16 cellular contexts compared by ENCODE assay signal in the genomic region with DNA sequence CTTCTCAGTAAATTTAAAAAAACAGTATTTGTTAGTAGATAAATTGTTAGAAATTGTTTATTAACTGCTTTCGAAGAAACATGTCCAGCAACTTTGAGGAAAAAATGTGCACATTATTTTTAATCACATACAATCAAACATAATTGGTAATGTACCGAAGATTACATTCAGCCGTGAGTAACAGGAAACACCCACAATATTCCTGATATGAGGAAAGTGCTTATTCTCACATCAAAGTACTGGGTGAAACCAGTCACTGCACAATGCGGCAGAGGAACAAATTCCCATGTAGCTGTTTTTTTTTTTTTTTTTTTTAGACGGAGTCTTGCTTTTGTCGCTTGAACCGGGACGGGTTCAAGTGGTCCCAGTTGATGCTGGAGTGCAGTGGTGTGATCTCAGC. TPM values are rescaled to one million over a fixed set of nuclear protein-coding genes. Genes with fewer than 3 reads are reported as not detected.
A peak's percentile ranks its signal among the peaks of the same experiment; 100 is the strongest.
DNase-seq lines count a peak whose midpoint lies in the region; ATAC-seq and TF ChIP-seq lines count a peak whose summit lies in the region.
"Had no signal": no experiment of that assay in that cellular context is flagged by ENCODE, and none has a peak within 500 bp of the region (broad histone marks: within the 10 kb centered on the region; RNA-seq: fewer than 3 reads in every experiment).

No MANE protein-coding gene starts in this region.

- intact Hi-C loops in heart left ventricle (cut with DNase I), result no loop called here

- TF ChIP-seq POLR2A in heart left ventricle (IDR thresholded peaks at IDR 0.05), result no peak

- peak overlapping the region; percentile 37 for H3K27ac Mint-ChIP-seq in activated T-cell treated with anti-CD3 and anti-CD28 coated beads, Interleukin-2, amount 50 U/mL, for 24 hours
- no peak overlapping the region for H3K27ac Mint-ChIP-seq in activated T-helper 17 cell treated with anti-CD3 and anti-CD28 coated beads, Interleukin-2, amount 50 U/mL, for 72 hours
- peak overlapping the region; percentile 48 for H3K27ac Mint-ChIP-seq in stimulated activated effector memory CD8-positive, alpha-beta T cell treated with anti-CD3 and anti-CD28 coated beads, Interleukin-12 subunit alpha, Interleukin-12 subunit beta, amount 100 ng/mL, for 72 hours

- no peak overlapping the region for H3K27ac ChIP-seq in HEK293 (ENCODE audit: extremely low read depth, low read depth, low read length)
- no peak overlapping the region for H3K27ac ChIP-seq in heart left ventricle
- H3K27ac ChIP-seq: BLaER1 treated with 17β-estradiol and CSF1 and Interleukin-3, amounts not matched to agents 10 nM and 100 nM; GM23248 had no signal

- H3K4me1 Mint-ChIP-seq in activated T-cell treated with anti-CD3 and anti-CD28 coated beads, Interleukin-2, amount 50 U/mL, for 24 hours (ENCODE audit: low read depth), result peaks cover 52% of the 10 kb centered on the region
- peaks cover 25% of the 10 kb centered on the region for H3K4me1 Mint-ChIP-seq in activated T-helper 17 cell treated with anti-CD3 and anti-CD28 coated beads, Interleukin-2, amount 50 U/mL, for 72 hours
- peaks cover 39% of the 10 kb centered on the region for H3K4me1 Mint-ChIP-seq in stimulated activated effector memory CD8-positive, alpha-beta T cell treated with anti-CD3 and anti-CD28 coated beads, Interleukin-12 subunit alpha, Interleukin-12 subunit beta, amount 100 ng/mL, for 72 hours

- H3K4me1 ChIP-seq in HEK293 (ENCODE audit: control insufficient read depth, insufficient read depth, low read length) (no peaks in the 10 kb centered on the region), heart left ventricle (peaks cover 0 to 38% (median 15%) of the 10 kb centered on the region in 12 donors)

- H3K27me3 Mint-ChIP-seq in activated T-cell treated with anti-CD3 and anti-CD28 coated beads, Interleukin-2, amount 50 U/mL, for 24 hours, result no peaks in the 10 kb centered on the region
- H3K27me3 Mint-ChIP-seq in activated T-helper 17 cell treated with anti-CD3 and anti-CD28 coated beads, Interleukin-2, amount 50 U/mL, for 72 hours, result no peaks in the 10 kb centered on the region
- H3K27me3 Mint-ChIP-seq: CD4-positive, CD25-positive, alpha-beta regulatory T cell had no signal

- H3K9me3 ChIP-seq in HEK293 (ENCODE audit: control insufficient read depth, insufficient read depth, low read depth, low read length) (no peaks in the 10 kb centered on the region), heart left ventricle (no peaks in the 10 kb centered on the region)
- H3K9me3 ChIP-seq: BLaER1 treated with 17β-estradiol and CSF1 and Interleukin-3, amounts not matched to agents 10 nM and 100 nM had no signal

- CTCF ChIA-PET in HEK293 (lab: Yijun Ruan, JAX), result interaction anchor here (0.7 to 0.8 kb wide), 2 partner anchors 17 to 130 kb away, joined by 3 to 4 read pairs; no protein-coding TSS in a partner anchor

- 85 to 88% (median 88%) methylated on average over 8 of the region's 8 CpGs for WGBS in heart left ventricle, 4 donors

- peak; percentile 86 for ATAC-seq in activated T-helper 17 cell treated with anti-CD3 and anti-CD28 coated beads, Interleukin-2, amount 50 U/mL, for 72 hours (replicated peaks)
- peak; percentile 62 for ATAC-seq in stimulated activated effector memory CD8-positive, alpha-beta T cell treated with anti-CD3 and anti-CD28 coated beads, Interleukin-12 subunit alpha, Interleukin-12 subunit beta, amount 100 ng/mL, for 72 hours
- no peak for ATAC-seq in heart left ventricle
- ATAC-seq: HCT116, HepG2 had no signal

- H3K36me3 Mint-ChIP-seq in activated T-cell treated with anti-CD3 and anti-CD28 coated beads, Interleukin-2, amount 50 U/mL, for 24 hours (ENCODE audit: low read depth), result peaks cover 54% of the 10 kb centered on the region
- peaks cover 65% of the 10 kb centered on the region for H3K36me3 Mint-ChIP-seq in activated T-helper 17 cell treated with anti-CD3 and anti-CD28 coated beads, Interleukin-2, amount 50 U/mL, for 72 hours (ENCODE audit: low read depth)
- peaks cover 46% of the 10 kb centered on the region for H3K36me3 Mint-ChIP-seq in stimulated activated effector memory CD8-positive, alpha-beta T cell treated with anti-CD3 and anti-CD28 coated beads, Interleukin-12 subunit alpha, Interleukin-12 subunit beta, amount 100 ng/mL, for 72 hours

- DNase-seq in activated T-cell treated with anti-CD3 and anti-CD28 coated beads, Interleukin-2, amount 50 U/mL, for 24 hours, result no peak
- DNase-seq in activated T-cell treated with anti-CD3 and anti-CD28 coated beads, Interleukin-2, amount 50 U/mL, for 1 hour, result no peak
- DNase-seq in stimulated activated effector memory CD8-positive, alpha-beta T cell treated with anti-CD3 and anti-CD28 coated beads, Interleukin-12 subunit alpha, Interleukin-12 subunit beta, amount 100 ng/mL, for 72 hours (ENCODE audit: low spot score in 2 of 2), result no peak
- DNase-seq in amniotic stem cell (lab: John Stamatoyannopoulos, UW), result no peak
- DNase-seq in heart left ventricle, result no peak
- DNase-seq: ACHN; CD4-positive, CD25-positive, alpha-beta regulatory T cell; DMS53; GF-D8; GM23248 had no signal

- no peak overlapping the region for H3K4me3 Mint-ChIP-seq in activated T-cell treated with anti-CD3 and anti-CD28 coated beads, Interleukin-2, amount 50 U/mL, for 24 hours
- peak overlapping the region; percentile 53 for H3K4me3 Mint-ChIP-seq in activated T-helper 17 cell treated with anti-CD3 and anti-CD28 coated beads, Interleukin-2, amount 50 U/mL, for 72 hours
- no peak overlapping the region for H3K4me3 Mint-ChIP-seq in stimulated activated effector memory CD8-positive, alpha-beta T cell treated with anti-CD3 and anti-CD28 coated beads, Interleukin-12 subunit alpha, Interleukin-12 subunit beta, amount 100 ng/mL, for 72 hours
- H3K4me3 Mint-ChIP-seq: CD4-positive, CD25-positive, alpha-beta regulatory T cell had no signal

- H3K27me3 ChIP-seq in heart left ventricle, result no peaks in the 10 kb centered on the region
- H3K27me3 ChIP-seq: BLaER1 treated with 17β-estradiol and CSF1 and Interleukin-3, amounts not matched to agents 10 nM and 100 nM had no signal

- H3K4me3 ChIP-seq in HEK293 (ENCODE audit: low read depth, low read length) (no peak overlapping the region), heart left ventricle (no peak overlapping the region)
- H3K4me3 ChIP-seq: BLaER1 treated with 17β-estradiol and CSF1 and Interleukin-3, amounts not matched to agents 10 nM and 100 nM; GM23248 had no signal

- peaks cover 20 to 25% of the 10 kb centered on the region in 2 experiments; a peak in 2 of 3 replicates for H3K36me3 ChIP-seq in HEK293 (ENCODE audit: control insufficient read depth in 2 of 2, insufficient read depth in 1 of 2, low read length in 2 of 2)
- peaks cover 0 to 22% (median 4%) of the 10 kb centered on the region in 9 donors for H3K36me3 ChIP-seq in heart left ventricle

- no peak for TF ChIP-seq CTCF in HEK293 (tag by site-specific recombination; IDR thresholded peaks at IDR 0.05)
- TF ChIP-seq CTCF in heart left ventricle (IDR thresholded peaks at IDR 0.05), result no peak

- H3K9me3 Mint-ChIP-seq in activated T-cell treated with anti-CD3 and anti-CD28 coated beads, Interleukin-2, amount 50 U/mL, for 24 hours, result no peaks in the 10 kb centered on the region
- no peaks in the 10 kb centered on the region for H3K9me3 Mint-ChIP-seq in activated T-helper 17 cell treated with anti-CD3 and anti-CD28 coated beads, Interleukin-2, amount 50 U/mL, for 72 hours
- H3K9me3 Mint-ChIP-seq in stimulated activated effector memory CD8-positive, alpha-beta T cell treated with anti-CD3 and anti-CD28 coated beads, Interleukin-12 subunit alpha, Interleukin-12 subunit beta, amount 100 ng/mL, for 72 hours, result no peaks in the 10 kb centered on the region
- H3K9me3 Mint-ChIP-seq: CD4-positive, CD25-positive, alpha-beta regulatory T cell had no signal

- POLR2A ChIA-PET in HEK293 (lab: Yijun Ruan, JAX), result interaction anchor here (0.6 to 1.0 kb wide), 3 partner anchors 9 to 22 kb away, joined by 3 to 5 read pairs (median 3); no protein-coding TSS in a partner anchor

TF ChIP-seq in HEK293, 187 proteins besides CTCF, POLR2A, EP300 and RAD21 (continues in another document):
- TF ChIP-seq ZNF623 (tag by site-specific recombination; IDR thresholded peaks at IDR 0.05) (no peak), ZNF585B (tag by site-specific recombination; IDR thresholded peaks at IDR 0.05) (no peak), ZNF23 (tag by site-specific recombination; IDR thresholded peaks at IDR 0.05; ENCODE audit: borderline replicate concordance) (no peak), ZNF529 (tag by site-specific recombination; IDR thresholded peaks at IDR 0.05; ENCODE audit: insufficient replicate concordance) (no peak)
- TF ChIP-seq, protein P1, sequence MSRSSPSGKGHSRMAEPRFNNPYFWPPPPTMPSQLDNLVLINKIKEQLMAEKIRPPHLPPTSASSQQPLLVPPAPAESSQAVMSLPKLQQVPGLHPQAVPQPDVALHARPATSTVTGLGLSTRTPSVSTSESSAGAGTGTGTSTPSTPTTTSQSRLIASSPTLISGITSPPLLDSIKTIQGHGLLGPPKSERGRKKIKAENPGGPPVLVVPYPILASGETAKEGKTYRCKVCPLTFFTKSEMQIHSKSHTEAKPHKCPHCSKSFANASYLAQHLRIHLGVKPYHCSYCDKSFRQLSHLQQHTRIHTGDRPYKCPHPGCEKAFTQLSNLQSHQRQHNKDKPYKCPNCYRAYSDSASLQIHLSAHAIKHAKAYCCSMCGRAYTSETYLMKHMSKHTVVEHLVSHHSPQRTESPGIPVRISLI (tag by site-specific recombination; IDR thresholded peaks at IDR 0.05), result 0 out of 2 replicates have a peak, but pooled peaks have one; percentile 20
- TF ChIP-seq, protein P2, sequence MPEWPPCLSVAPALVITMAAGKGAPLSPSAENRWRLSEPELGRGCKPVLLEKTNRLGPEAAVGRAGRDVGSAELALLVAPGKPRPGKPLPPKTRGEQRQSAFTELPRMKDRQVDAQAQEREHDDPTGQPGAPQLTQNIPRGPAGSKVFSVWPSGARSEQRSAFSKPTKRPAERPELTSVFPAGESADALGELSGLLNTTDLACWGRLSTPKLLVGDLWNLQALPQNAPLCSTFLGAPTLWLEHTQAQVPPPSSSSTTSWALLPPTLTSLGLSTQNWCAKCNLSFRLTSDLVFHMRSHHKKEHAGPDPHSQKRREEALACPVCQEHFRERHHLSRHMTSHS (tag by site-specific recombination; IDR thresholded peaks at IDR 0.05), result no peak

RNA-seq across cellular contexts. Expression of a gene that starts 9.7 kb away (rescaled TPM):
- 10 to 100 TPM; 20.3 to 23.9 TPM for total RNA-seq in activated T-helper 17 cell treated with anti-CD3 and anti-CD28 coated beads, Interleukin-2, amount 50 U/mL, for 72 hours
- 10 to 100 TPM; 23.6 to 39.1 (median 28.4) TPM for total RNA-seq in heart left ventricle
- 10 to 100 TPM in 1 of 2 donors, 1 to 10 TPM in 1; 9.3 to 24.3 TPM for polyA plus RNA-seq in heart left ventricle

RNA-seq across cellular contexts. Expression of a gene that starts 46.6 kb away (rescaled TPM):
- total RNA-seq in activated T-helper 17 cell treated with anti-CD3 and anti-CD28 coated beads, Interleukin-2, amount 50 U/mL, for 72 hours, result under 1 TPM in 1 of 2 donors, not detected in 1; 0.15 TPM
- under 1 TPM in 2 of 9 donors, not detected in 7; 0.32 to 0.84 TPM for total RNA-seq in heart left ventricle
- under 1 TPM in 1 of 2 donors, not detected in 1; 0.06 TPM for polyA plus RNA-seq in heart left ventricle
- total RNA-seq: A172; CD4-positive, CD25-positive, alpha-beta regulatory T cell; GM23248 had no signal
- polyA plus RNA-seq: CD4-positive, CD25-positive, alpha-beta regulatory T cell; GM23248 had no signal

Comparison
In these comparisons a context has a peak if more than half of its experiments do, and no peak if none do; other contexts are left out.
1. ATAC-seq: peak in activated T-helper 17 cell treated with anti-CD3 and anti-CD28 coated beads, Interleukin-2, amount 50 U/mL, for 72 hours (single experiment) and stimulated activated effector memory CD8-positive, alpha-beta T cell treated with anti-CD3 and anti-CD28 coated beads, Interleukin-12 subunit alpha, Interleukin-12 subunit beta, amount 100 ng/mL, for 72 hours (single experiment); none in heart left ventricle (0 of 4).